In genomic region chr20:54068495-54068894, GRCh38 we compare ENCODE assay signal across 17 cellular contexts. TPM values are rescaled to one million over a fixed set of nuclear protein-coding genes. Genes with fewer than 3 reads are reported as not detected.
"Had no signal": no experiment of that assay in that cellular context is flagged by ENCODE, and none has a peak within 500 bp of the region (broad histone marks: within the 10 kb centered on the region; RNA-seq: fewer than 3 reads in every experiment).

No MANE protein-coding gene starts in this region.

- H3K9me3 ChIP-seq: ascending aorta, heart left ventricle, left ventricle myocardium inferior had no signal

- H3K36me3 ChIP-seq: ascending aorta, cardiac muscle cell, heart left ventricle, left ventricle myocardium inferior had no signal

- H3K4me1 ChIP-seq: ascending aorta, heart left ventricle, left ventricle myocardium inferior had no signal

- H3K4me3 ChIP-seq: ascending aorta, cardiac muscle cell, heart left ventricle, left ventricle myocardium inferior had no signal

- H3K9me3 Mint-ChIP-seq: activated T-cell treated with anti-CD3 and anti-CD28 coated beads, Interleukin-2, amount 50 U/mL, for 4 hours had no signal

- H3K4me3 Mint-ChIP-seq: activated T-cell treated with anti-CD3 and anti-CD28 coated beads, Interleukin-2, amount 50 U/mL, for 4 hours; T-helper 17 cell had no signal

- H3K27ac Mint-ChIP-seq: T-helper 17 cell had no signal

- H3K27me3 ChIP-seq: ascending aorta, cardiac muscle cell had no signal

- DNase-seq: activated CD4-positive, alpha-beta T cell treated with anti-CD3 and anti-CD28 coated beads, Interleukin-2, amount 50 U/mL, for 4 hours; activated effector memory CD4-positive, alpha-beta T cell treated with anti-CD3 and anti-CD28 coated beads, Interleukin-2, amount 50 U/mL, for 16 hours; activated T-cell treated with anti-CD3 and anti-CD28 coated beads, Interleukin-2, amount 50 U/mL, for 4 hours; effector CD4-positive, alpha-beta T cell; foreskin melanocyte; heart left ventricle; left ventricle myocardium inferior; mesenchymal stem cell; retina; T-helper 17 cell; trophoblast cell had no signal

- ATAC-seq: activated CD4-positive, CD25-positive, alpha-beta regulatory T cell treated with anti-CD3 and anti-CD28 coated beads, Interleukin-2, amount 50 U/mL, for 24 hours; activated T-cell treated with anti-CD3 and anti-CD28 coated beads, Interleukin-2, amount 50 U/mL, for 4 hours; T-helper 17 cell had no signal

- H3K27ac ChIP-seq: ascending aorta, cardiac muscle cell, heart left ventricle, left ventricle myocardium inferior had no signal

RNA-seq across cellular contexts. Expression of gene BCAS1, which starts 1.9 kb away (rescaled TPM):
- total RNA-seq: ascending aorta, cardiac muscle cell, heart left ventricle, left ventricle myocardium inferior, osteocyte had no signal
- polyA plus RNA-seq: cardiac muscle cell, heart left ventricle, keratinocyte, neural cell had no signal
